23 cellular contexts compared by ENCODE assay signal in the genomic region with DNA sequence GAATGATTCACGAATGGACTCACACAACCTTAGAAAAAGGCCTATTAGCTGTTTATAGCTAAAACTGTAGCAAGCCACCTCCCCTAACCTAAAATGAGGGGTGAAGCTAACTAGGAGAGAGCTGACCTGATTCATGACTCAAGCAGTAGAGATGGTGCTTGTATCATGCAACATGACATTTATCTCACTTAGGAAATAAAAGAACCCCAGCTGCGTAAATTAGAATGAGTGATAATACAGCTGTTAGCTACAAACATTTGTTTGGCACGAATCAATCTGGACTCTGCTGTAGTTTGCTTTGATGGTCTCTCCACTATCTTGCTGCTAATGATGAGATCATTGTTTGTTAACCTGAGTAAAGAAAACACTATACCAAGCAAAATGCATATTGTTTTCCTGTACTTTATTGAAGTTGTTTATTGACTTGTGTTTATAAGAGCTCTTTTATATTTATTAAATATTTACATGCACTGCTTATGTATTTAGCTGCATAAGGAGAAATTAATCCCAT.
DNase-seq lines count a peak whose midpoint lies in the region; ATAC-seq, FAIRE-seq and TF ChIP-seq lines count a peak whose summit lies in the region.
"Had no signal": no experiment of that assay in that cellular context is flagged by ENCODE, and none has a peak within 500 bp of the region (broad histone marks: within the 10 kb centered on the region; RNA-seq: fewer than 3 reads in every experiment).

No MANE protein-coding gene starts in this region.

- BruUV-seq in K562 (replicated peaks; lab: Mats Ljungman, UMichigan): no TSS peak

- CTCF ChIA-PET in K562 (lab: Yijun Ruan, JAX; ENCODE audit: low intra/inter-chr PET ratio): no interaction called here

- H3K4me2 ChIP-seq in K562 (ENCODE audit: insufficient read depth, low read length) (no peak overlapping the region), GM23248 (ENCODE audit: unreplicated experiment) (no peak overlapping the region)
- H3K4me2 ChIP-seq: BLaER1, SK-N-SH had no signal

- H2AFZ ChIP-seq in K562 (ENCODE audit: low read depth, low read length) (no peak overlapping the region), GM23248 (no peak overlapping the region)

- TF ChIP-seq POLR2A in K562 (conservative IDR thresholded peaks at IDR 0.05): no peak

- intact Hi-C loops in K562 (cut with micrococcal nuclease): no loop called here

- DNase-seq in NCI-H1417 (lab: John Stamatoyannopoulos, UW) (peak in 2 of 3 experiments; percentile 31 to 77), NCI-H1417 treated with DMSO at 0.1 percent for 48 hours (lab: John Stamatoyannopoulos, UW) (no peak), LHCN-M2 (ENCODE audit: low read depth) (peak; percentile 75), NCI-H69 (lab: John Stamatoyannopoulos, UW) (peak; percentile 52), K562 (ENCODE audit: extremely low read depth in 1 of 4, low spot score in 3 of 4) (no peak), foreskin fibroblast (no peak), GM23248 (no peak)
- DNase-seq: ACHN; CD4-positive, alpha-beta T cell; GOT3; HCEC 1CT; IMR-90; NCI-H1436; NCI-H510A; NCI-H82; OCI-M1; SIG-M5; SK-N-SH had no signal

- H3K9ac ChIP-seq in K562 (ENCODE audit: insufficient read depth in 1 of 2, low read depth in 2 of 2, low read length in 2 of 2) (no peak overlapping the region), GM23248 (no peak overlapping the region)
- H3K9ac ChIP-seq: BLaER1, SK-N-SH had no signal

- no peaks in the 10 kb centered on the region for H3K79me2 ChIP-seq in K562 (ENCODE audit: control insufficient read depth, insufficient read depth, low read length)
- no peaks in the 10 kb centered on the region for H3K79me2 ChIP-seq in GM23248 (ENCODE audit: insufficient read depth)

- H3K36me3 ChIP-seq in K562 (ENCODE audit: control insufficient read depth, insufficient read depth, low read length): peaks cover 40% of the 10 kb centered on the region; the same call in 1 of the 3 replicates
- no peaks in the 10 kb centered on the region for H3K36me3 ChIP-seq in GM23248 (ENCODE audit: low read depth)
- H3K36me3 ChIP-seq: BLaER1 had no signal

- 82% methylated on average over 3 of the region's 3 CpGs for WGBS in K562 (ENCODE audit: insufficient coverage, low coverage, missing lambda C conversion rate)
- WGBS in GM23248 (ENCODE audit: low coverage in 1 of 2, low lambda C conversion rate in 2 of 2, missing lambda C conversion rate in 2 of 2), 2 experiments: 50% methylated on average over 3 of the region's 3 CpGs

- TF ChIP-seq RAD21 in K562 (CRISPR knock-in tag; conservative IDR thresholded peaks at IDR 0.05 in 1 of 2, IDR thresholded peaks at IDR 0.05 in 1 of 2): no peak

- TF ChIP-seq EP300 in K562 (IDR thresholded peaks at IDR 0.05; ENCODE audit: low read length): no peak

- H3F3A ChIP-seq in GM23248 (ENCODE audit: insufficient read depth): no peaks in the 10 kb centered on the region

- H3K9me3 ChIP-seq in K562 (replicated peaks; ENCODE audit: control insufficient read depth, insufficient read depth, low read depth, low read length) (no peaks in the 10 kb centered on the region), GM23248 (ENCODE audit: low read depth) (no peaks in the 10 kb centered on the region)
- H3K9me3 ChIP-seq: BLaER1, SK-N-SH had no signal

- TF ChIP-seq CTCF in K562 (IDR thresholded peaks at IDR 0.05 in 2 of 3, conservative IDR thresholded peaks at IDR 0.05 in 1 of 3; ENCODE audit: insufficient read depth in 2 of 3, low read depth in 1 of 3, low read length in 3 of 3) (no peak), foreskin fibroblast (IDR thresholded peaks at IDR 0.05; ENCODE audit: low read depth, low read length) (no peak)

- POLR2A ChIA-PET in K562 (lab: Yijun Ruan, JAX): interaction anchor here (1.0 to 2.0 kb wide), 4 partner anchors 9 to 79 kb away, joined by 3 to 8 read pairs (median 4); no protein-coding TSS in a partner anchor

- H3K9me2 ChIP-seq in GM23248 (ENCODE audit: insufficient read depth): no peaks in the 10 kb centered on the region
- H3K9me2 ChIP-seq: SK-N-SH had no signal

- H3K4me3 ChIP-seq in K562 (no peak overlapping the region), foreskin fibroblast (ENCODE audit: low read depth in 1 of 2, low read length in 2 of 2) (no peak overlapping the region), GM23248 (no peak overlapping the region)
- H3K4me3 ChIP-seq: BLaER1 had no signal

- FAIRE-seq in K562 (lab: Jason Lieb, UNC): no peak
- FAIRE-seq: G401.6, GM18507 had no signal

- H4K20me1 ChIP-seq in K562 (replicated peaks; ENCODE audit: control insufficient read depth, insufficient read depth, low read length): no peaks in the 10 kb centered on the region
- no peaks in the 10 kb centered on the region for H4K20me1 ChIP-seq in GM23248 (ENCODE audit: insufficient read depth)
- H4K20me1 ChIP-seq: BLaER1 had no signal

- peaks cover 2% of the 10 kb centered on the region for H3K9me1 ChIP-seq in K562 (ENCODE audit: control insufficient read depth, insufficient read depth, low read length)

- H3K27ac ChIP-seq in K562 (ENCODE audit: extremely low read depth, low read depth, low read length) (no peak overlapping the region), GM23248 (no peak overlapping the region)
- H3K27ac ChIP-seq: 22Rv1, BLaER1 had no signal

- no peak for ATAC-seq in K562
- ATAC-seq in activated CD4-positive, CD25-positive, alpha-beta regulatory T cell treated with anti-CD3 and anti-CD28 coated beads, Interleukin-2, amount 50 U/mL, for 24 hours: no peak

- no peaks in the 10 kb centered on the region for H3K4me1 ChIP-seq in K562 (replicated peaks in 1 of 2; ENCODE audit: control insufficient read depth in 2 of 2, insufficient read depth in 2 of 2, low read length in 2 of 2)
- H3K4me1 ChIP-seq in GM23248 (ENCODE audit: insufficient read depth): no peaks in the 10 kb centered on the region
- H3K4me1 ChIP-seq: BLaER1 had no signal

- no peaks in the 10 kb centered on the region for H3K27me3 ChIP-seq in K562 (ENCODE audit: control insufficient read depth in 2 of 2, insufficient read depth in 2 of 2, low read length in 2 of 2)
- peaks cover 13% of the 10 kb centered on the region; the same call in 1 of the 2 replicates for H3K27me3 ChIP-seq in GM23248 (replicated peaks; ENCODE audit: insufficient read depth)
- H3K27me3 ChIP-seq: BLaER1 had no signal

- in situ Hi-C loops in K562 (cut with MboI) (no loop called here), GM23248 (cut with MboI) (no loop called here)

TF ChIP-seq in K562, 482 proteins besides CTCF, POLR2A, EP300 and RAD21:
- TF ChIP-seq POLR2H (tag; IDR thresholded peaks at IDR 0.05; ENCODE audit: low read depth) (0 out of 2 replicates have a peak, but pooled peaks have one; percentile 23), PTBP1 (IDR thresholded peaks at IDR 0.05; ENCODE audit: low read depth, low read length) (no peak), NFRKB (IDR thresholded peaks at IDR 0.05; ENCODE audit: low read depth) (no peak), TEAD2 (tag; IDR thresholded peaks at IDR 0.05) (no peak)
- TF ChIP-seq, protein P1, sequence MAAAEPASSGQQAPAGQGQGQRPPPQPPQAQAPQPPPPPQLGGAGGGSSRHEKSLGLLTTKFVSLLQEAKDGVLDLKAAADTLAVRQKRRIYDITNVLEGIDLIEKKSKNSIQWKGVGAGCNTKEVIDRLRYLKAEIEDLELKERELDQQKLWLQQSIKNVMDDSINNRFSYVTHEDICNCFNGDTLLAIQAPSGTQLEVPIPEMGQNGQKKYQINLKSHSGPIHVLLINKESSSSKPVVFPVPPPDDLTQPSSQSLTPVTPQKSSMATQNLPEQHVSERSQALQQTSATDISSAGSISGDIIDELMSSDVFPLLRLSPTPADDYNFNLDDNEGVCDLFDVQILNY (CRISPR knock-in tag; IDR thresholded peaks at IDR 0.05): no peak

Comparison
In these comparisons a context has a peak if more than half of its experiments do, and no peak if none do; other contexts are left out.
1. DNase-seq: peak in NCI-H1417 (2 of 3), LHCN-M2 (single experiment) and NCI-H69 (single experiment); none in NCI-H1417 treated with DMSO at 0.1 percent for 48 hours (single experiment), K562 (0 of 4), foreskin fibroblast (0 of 2) and GM23248 (single experiment).